8 cellular contexts compared by ENCODE assay signal in the genomic region with DNA sequence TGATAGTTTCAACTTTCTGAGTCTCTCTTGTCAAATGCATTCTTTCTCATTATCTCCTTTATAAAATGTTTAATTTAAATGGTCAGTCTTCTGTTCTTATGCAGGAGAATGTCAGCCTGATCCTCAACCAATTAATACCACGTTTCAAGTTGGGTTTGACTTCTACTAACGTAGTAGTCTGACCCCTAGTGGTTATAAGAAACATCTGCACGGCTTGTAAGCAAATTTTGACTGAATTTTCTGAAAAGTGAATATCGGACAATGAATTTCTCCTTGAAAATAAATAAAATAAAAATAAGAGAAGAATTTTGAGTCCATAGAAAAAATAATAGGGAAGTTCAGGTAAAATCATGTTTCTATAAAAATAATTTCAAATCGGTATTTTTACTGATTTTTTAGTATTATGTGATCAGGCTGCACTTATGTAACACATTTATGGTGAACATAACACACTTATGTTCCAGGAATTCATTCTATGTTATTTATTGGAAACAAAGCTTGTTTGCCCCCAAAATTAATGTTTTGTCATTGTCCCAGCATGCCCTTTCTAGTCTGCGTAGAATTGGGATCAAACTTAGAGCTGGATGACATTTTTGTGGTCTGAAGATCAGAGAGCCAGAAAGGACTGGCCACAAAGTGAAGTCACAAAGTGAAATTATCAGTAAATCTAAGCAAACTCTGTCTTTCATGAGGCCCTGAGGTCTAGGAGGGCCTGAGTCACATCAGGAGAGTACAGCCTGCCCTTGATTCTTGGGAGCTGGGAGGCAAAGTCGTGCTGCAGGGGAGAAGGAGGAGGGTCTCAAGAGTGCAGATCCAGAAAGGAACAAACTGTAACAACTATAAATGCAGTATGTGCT.
DNase-seq lines count a peak whose midpoint lies in the region; ATAC-seq and TF ChIP-seq lines count a peak whose summit lies in the region.

No MANE protein-coding gene starts in this region.

- H3K27me3 ChIP-seq in SU-DHL-6 (ENCODE audit: low read length) (no peaks in the 10 kb centered on the region), skeletal muscle satellite cell (ENCODE audit: control insufficient read depth, insufficient read depth, low read length) (no peaks in the 10 kb centered on the region)

- no peak overlapping the region for H3K27ac ChIP-seq in SU-DHL-6 (ENCODE audit: low read depth, low read length)

- no peak overlapping the region for H3K9ac ChIP-seq in SU-DHL-6 (ENCODE audit: low read length)
- H3K9ac ChIP-seq in skeletal muscle satellite cell (ENCODE audit: low read depth, low read length): no peak overlapping the region

- H3K9me3 ChIP-seq in SU-DHL-6 (ENCODE audit: insufficient read depth, low read length): no peaks in the 10 kb centered on the region
- H3K9me3 ChIP-seq in skeletal muscle satellite cell (replicated peaks; ENCODE audit: low read length): no peaks in the 10 kb centered on the region

- no peaks in the 10 kb centered on the region for H3K9me2 ChIP-seq in SU-DHL-6 (replicated peaks; ENCODE audit: insufficient read depth, low read length)

- ATAC-seq in GM18868 (IDR thresholded peaks at IDR 0.05; ENCODE audit: unreplicated experiment): peak; percentile 84

- no peak overlapping the region for H2AFZ ChIP-seq in SU-DHL-6 (ENCODE audit: low read depth, low read length, severe bottlenecking)

- H3F3A ChIP-seq in SU-DHL-6 (ENCODE audit: insufficient read depth): no peaks in the 10 kb centered on the region

- DNase-seq in AG08395 (ENCODE audit: low spot score): peak; percentile 65
- peak; percentile 1 for DNase-seq in NCI-H1436 treated with DMSO at 0.1 percent for 48 hours (lab: John Stamatoyannopoulos, UW)
- peak; percentile 42 for DNase-seq in foreskin melanocyte
- no peak for DNase-seq in cerebellar nuclear complex (lab: John Stamatoyannopoulos, UW)
- no peak for DNase-seq in COLO668 (lab: John Stamatoyannopoulos, UW; ENCODE audit: unreplicated experiment)

- H3K4me2 ChIP-seq in SU-DHL-6 (ENCODE audit: low read depth, low read length, poor library complexity, severe bottlenecking): no peak overlapping the region
- peak overlapping the region; percentile 2 for H3K4me2 ChIP-seq in skeletal muscle satellite cell (ENCODE audit: low read length)

- TF ChIP-seq CTCF in SU-DHL-6 (IDR thresholded peaks at IDR 0.05; ENCODE audit: insufficient read depth, low read length, poor library complexity, severe bottlenecking): peak; percentile 72

- H3K4me3 ChIP-seq in SU-DHL-6 (ENCODE audit: insufficient read depth, low read length, poor library complexity, severe bottlenecking): no peak overlapping the region
- H3K4me3 ChIP-seq in skeletal muscle satellite cell (ENCODE audit: low read length): no peak overlapping the region

- H3K36me3 ChIP-seq in SU-DHL-6 (ENCODE audit: low read length) (no peaks in the 10 kb centered on the region), skeletal muscle satellite cell (ENCODE audit: insufficient read depth, low read length) (no peaks in the 10 kb centered on the region)

- peaks cover 4% of the 10 kb centered on the region for H3K4me1 ChIP-seq in skeletal muscle satellite cell (ENCODE audit: control insufficient read depth, insufficient read depth, low read length)

- H4K20me1 ChIP-seq in SU-DHL-6 (ENCODE audit: low read depth, low read length): no peaks in the 10 kb centered on the region

- no peaks in the 10 kb centered on the region for H3K79me2 ChIP-seq in SU-DHL-6 (ENCODE audit: insufficient read depth, low read length)

Comparison
In these comparisons a context has a peak if more than half of its experiments do, and no peak if none do; other contexts are left out.
1. DNase-seq: peak in AG08395 (single experiment), NCI-H1436 treated with DMSO at 0.1 percent for 48 hours (single experiment) and foreskin melanocyte (single experiment); none in cerebellar nuclear complex (0 of 2) and COLO668 (single experiment).